ENCODE assay signal across 1 cellular context in genomic region chr6:125188037-125188436, GRCh38.
TF ChIP-seq lines count a peak whose summit lies in the region.

No MANE protein-coding gene starts in this region.

TF ChIP-seq in K562, 482 proteins besides CTCF, POLR2A, EP300 and RAD21 (continued from another document and continues in another):
- TF ChIP-seq ELK3 (CRISPR knock-in tag; IDR thresholded peaks at IDR 0.05) (no peak), ZNF134 (CRISPR knock-in tag; conservative IDR thresholded peaks at IDR 0.05) (0 out of 2 replicates have a peak, but pooled peaks have one; percentile 66), ILK (tag; IDR thresholded peaks at IDR 0.05; ENCODE audit: borderline replicate concordance, low read depth) (no peak), POLR3A (IDR thresholded peaks at IDR 0.05; ENCODE audit: borderline replicate concordance, extremely low read depth, insufficient read depth, insufficient read length) (no peak), RBM34 (IDR thresholded peaks at IDR 0.05; ENCODE audit: borderline replicate concordance, insufficient read depth, low read length) (no peak), POLR2AphosphoS5 (IDR thresholded peaks at IDR 0.05; ENCODE audit: control insufficient read depth, insufficient read depth, low read depth, low read length) (no peak), SOX6 (IDR thresholded peaks at IDR 0.05) (peak; percentile 16; the same call in 1 of the 2 replicates), MYNN (IDR thresholded peaks at IDR 0.05) (no peak), MYNN (CRISPR knock-in tag; IDR thresholded peaks at IDR 0.05) (no peak), MTA2 (IDR thresholded peaks at IDR 0.05; ENCODE audit: low read depth) (no peak), FOXA1 (IDR thresholded peaks at IDR 0.05; ENCODE audit: borderline replicate concordance) (no peak), BRD4 (IDR thresholded peaks at IDR 0.05) (no peak), ZNF764 (CRISPR knock-in tag; IDR thresholded peaks at IDR 0.05; ENCODE audit: low read depth) (no peak), MTA3 (IDR thresholded peaks at IDR 0.05; ENCODE audit: borderline replicate concordance) (no peak), TAF1 (IDR thresholded peaks at IDR 0.05; ENCODE audit: control insufficient read depth, extremely low read depth, insufficient read depth, low read length, severe bottlenecking) (no peak), CTCFL (IDR thresholded peaks at IDR 0.05; ENCODE audit: borderline replicate concordance, insufficient read depth, low read depth, low read length, poor library complexity, severe bottlenecking) (no peak), DMBX1 (CRISPR knock-in tag; IDR thresholded peaks at IDR 0.05; ENCODE audit: borderline replicate concordance) (no peak), ZNF23 (CRISPR knock-in tag; IDR thresholded peaks at IDR 0.05) (no peak), HMGN3 (IDR thresholded peaks at IDR 0.05; ENCODE audit: borderline replicate concordance, extremely low read depth, insufficient read length, low read depth, low read length) (no peak), CEBPZ (IDR thresholded peaks at IDR 0.05; ENCODE audit: borderline replicate concordance, low read depth, low read length) (no peak), DLX4 (CRISPR knock-in tag; IDR thresholded peaks at IDR 0.05) (no peak), SNIP1 (IDR thresholded peaks at IDR 0.05; ENCODE audit: low read depth) (no peak), CTBP1 (IDR thresholded peaks at IDR 0.05; ENCODE audit: borderline replicate concordance) (peak; percentile 28; the same call in 1 of the 2 replicates), ZNF24 (IDR thresholded peaks at IDR 0.05) (no peak), ATF7 (IDR thresholded peaks at IDR 0.05) (peak; percentile 65; the same call in 1 of the 2 replicates), HINFP (tag; conservative IDR thresholded peaks at IDR 0.05; ENCODE audit: low read depth) (no peak), HDAC1 (IDR thresholded peaks at IDR 0.05) (no peak), RUNX1 (IDR thresholded peaks at IDR 0.05; ENCODE audit: low read depth) (no peak), CBX5 (IDR thresholded peaks at IDR 0.05; ENCODE audit: borderline replicate concordance, low read depth) (no peak), ZNF778 (CRISPR knock-in tag; IDR thresholded peaks at IDR 0.05) (no peak), HDAC3 (IDR thresholded peaks at IDR 0.05; ENCODE audit: borderline replicate concordance, partially characterized antibody) (no peak), ARID3B (CRISPR knock-in tag; IDR thresholded peaks at IDR 0.05; ENCODE audit: borderline replicate concordance) (no peak), ZHX1 (conservative IDR thresholded peaks at IDR 0.05; ENCODE audit: low read length) (no peak), TEAD4 (IDR thresholded peaks at IDR 0.05; ENCODE audit: low read length) (peak; percentile 47; the same call in 1 of the 2 replicates), TEAD4 (CRISPR knock-in tag; IDR thresholded peaks at IDR 0.05; ENCODE audit: borderline replicate concordance) (no peak), BRCA1 (IDR thresholded peaks at IDR 0.05) (no peak), BRCA1 (CRISPR knock-in tag; IDR thresholded peaks at IDR 0.05) (no peak), ESRRB (CRISPR knock-in tag; IDR thresholded peaks at IDR 0.05; ENCODE audit: borderline replicate concordance) (no peak), RBM17 (IDR thresholded peaks at IDR 0.05; ENCODE audit: borderline replicate concordance, low read depth, low read length) (no peak), GTF2B (IDR thresholded peaks at IDR 0.05; ENCODE audit: extremely low read depth, insufficient read length) (no peak), GABPB1 (CRISPR knock-in tag; IDR thresholded peaks at IDR 0.05) (no peak), SMARCC2 (IDR thresholded peaks at IDR 0.05; ENCODE audit: low read depth) (no peak), ZNF57 (CRISPR knock-in tag; IDR thresholded peaks at IDR 0.05) (no peak), CREM (IDR thresholded peaks at IDR 0.05; ENCODE audit: low read depth) (peak; percentile 87), ZBTB7A (IDR thresholded peaks at IDR 0.05; ENCODE audit: borderline replicate concordance, control insufficient read depth, low read depth, low read length) (no peak), SAFB2 (IDR thresholded peaks at IDR 0.05; ENCODE audit: borderline replicate concordance, low read depth, low read length, severe bottlenecking) (no peak), ZNF324 (CRISPR knock-in tag; IDR thresholded peaks at IDR 0.05) (no peak)
- TF ChIP-seq, protein P1, sequence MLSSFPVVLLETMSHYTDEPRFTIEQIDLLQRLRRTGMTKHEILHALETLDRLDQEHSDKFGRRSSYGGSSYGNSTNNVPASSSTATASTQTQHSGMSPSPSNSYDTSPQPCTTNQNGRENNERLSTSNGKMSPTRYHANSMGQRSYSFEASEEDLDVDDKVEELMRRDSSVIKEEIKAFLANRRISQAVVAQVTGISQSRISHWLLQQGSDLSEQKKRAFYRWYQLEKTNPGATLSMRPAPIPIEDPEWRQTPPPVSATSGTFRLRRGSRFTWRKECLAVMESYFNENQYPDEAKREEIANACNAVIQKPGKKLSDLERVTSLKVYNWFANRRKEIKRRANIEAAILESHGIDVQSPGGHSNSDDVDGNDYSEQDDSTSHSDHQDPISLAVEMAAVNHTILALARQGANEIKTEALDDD (IDR thresholded peaks at IDR 0.05): peak; percentile 28; the same call in 1 of the 2 replicates
- TF ChIP-seq, protein P2, sequence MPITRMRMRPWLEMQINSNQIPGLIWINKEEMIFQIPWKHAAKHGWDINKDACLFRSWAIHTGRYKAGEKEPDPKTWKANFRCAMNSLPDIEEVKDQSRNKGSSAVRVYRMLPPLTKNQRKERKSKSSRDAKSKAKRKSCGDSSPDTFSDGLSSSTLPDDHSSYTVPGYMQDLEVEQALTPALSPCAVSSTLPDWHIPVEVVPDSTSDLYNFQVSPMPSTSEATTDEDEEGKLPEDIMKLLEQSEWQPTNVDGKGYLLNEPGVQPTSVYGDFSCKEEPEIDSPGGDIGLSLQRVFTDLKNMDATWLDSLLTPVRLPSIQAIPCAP (CRISPR knock-in tag; IDR thresholded peaks at IDR 0.05; ENCODE audit: borderline replicate concordance): no peak
- TF ChIP-seq, protein P3, sequence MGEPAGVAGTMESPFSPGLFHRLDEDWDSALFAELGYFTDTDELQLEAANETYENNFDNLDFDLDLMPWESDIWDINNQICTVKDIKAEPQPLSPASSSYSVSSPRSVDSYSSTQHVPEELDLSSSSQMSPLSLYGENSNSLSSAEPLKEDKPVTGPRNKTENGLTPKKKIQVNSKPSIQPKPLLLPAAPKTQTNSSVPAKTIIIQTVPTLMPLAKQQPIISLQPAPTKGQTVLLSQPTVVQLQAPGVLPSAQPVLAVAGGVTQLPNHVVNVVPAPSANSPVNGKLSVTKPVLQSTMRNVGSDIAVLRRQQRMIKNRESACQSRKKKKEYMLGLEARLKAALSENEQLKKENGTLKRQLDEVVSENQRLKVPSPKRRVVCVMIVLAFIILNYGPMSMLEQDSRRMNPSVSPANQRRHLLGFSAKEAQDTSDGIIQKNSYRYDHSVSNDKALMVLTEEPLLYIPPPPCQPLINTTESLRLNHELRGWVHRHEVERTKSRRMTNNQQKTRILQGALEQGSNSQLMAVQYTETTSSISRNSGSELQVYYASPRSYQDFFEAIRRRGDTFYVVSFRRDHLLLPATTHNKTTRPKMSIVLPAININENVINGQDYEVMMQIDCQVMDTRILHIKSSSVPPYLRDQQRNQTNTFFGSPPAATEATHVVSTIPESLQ (CRISPR knock-in tag; IDR thresholded peaks at IDR 0.05): no peak
